In the genomic region with DNA sequence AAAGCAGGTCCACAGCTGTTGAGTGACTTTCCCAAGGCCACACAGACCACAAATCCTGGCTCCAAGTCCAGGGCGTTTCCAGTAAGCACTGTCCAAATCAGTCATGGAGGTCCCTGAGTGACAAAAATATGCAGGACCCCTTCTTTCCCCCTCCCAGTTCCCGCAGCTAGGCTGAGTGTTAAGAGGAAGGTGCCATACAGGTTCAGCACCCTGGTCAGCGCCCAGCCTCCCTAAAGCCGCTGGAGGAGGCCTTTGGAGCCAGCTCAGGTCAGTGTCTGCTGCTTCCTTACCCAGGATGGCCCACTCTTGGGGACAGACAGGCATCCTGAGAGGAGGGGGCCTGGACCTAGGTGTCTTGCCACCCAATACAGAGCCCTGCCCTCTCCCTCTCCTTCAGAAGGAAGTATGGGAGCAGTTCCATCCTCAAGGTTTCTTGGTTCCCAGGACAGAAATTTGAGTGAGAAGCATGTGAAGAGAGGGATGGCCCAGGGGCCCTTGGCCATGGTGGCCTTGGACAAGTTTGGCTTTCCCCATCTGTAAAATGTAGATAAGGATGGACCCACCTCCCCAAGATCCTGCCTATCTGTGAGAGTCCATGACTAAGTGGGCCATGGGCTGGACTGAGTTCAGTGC, we compare ENCODE assay signal across 8 cellular contexts. TPM values are rescaled to one million over a fixed set of nuclear protein-coding genes. Genes with fewer than 3 reads are reported as not detected.
A peak's percentile ranks its signal among the peaks of the same experiment; 100 is the strongest.
DNase-seq lines count a peak whose midpoint lies in the region; ATAC-seq and TF ChIP-seq lines count a peak whose summit lies in the region.
"Had no signal": no experiment of that assay in that cellular context is flagged by ENCODE, and none has a peak within 500 bp of the region (broad histone marks: within the 10 kb centered on the region; RNA-seq: fewer than 3 reads in every experiment).

No MANE protein-coding gene starts in this region.

- no peaks in the 10 kb centered on the region for H3K4me1 ChIP-seq in left lung

- TF ChIP-seq CTCF in left lung (IDR thresholded peaks at IDR 0.05), result no peak

- peaks cover 39% of the 10 kb centered on the region for H3K36me3 Mint-ChIP-seq in activated CD8-positive, alpha-beta T cell treated with anti-CD3 and anti-CD28 coated beads, Interleukin-2, amount 10 ng/mL, durations not matched to agents 7 days and 5 days (ENCODE audit: low read depth)

- no peaks in the 10 kb centered on the region for H3K4me1 Mint-ChIP-seq in activated CD8-positive, alpha-beta T cell treated with anti-CD3 and anti-CD28 coated beads, Interleukin-2, amount 10 ng/mL, durations not matched to agents 7 days and 5 days (ENCODE audit: low read depth)

- POLR2A ChIA-PET in activated CD8-positive, alpha-beta T cell treated with anti-CD3 and anti-CD28 coated beads, Interleukin-2, amount 10 ng/mL, durations not matched to agents 7 days and 5 days (lab: Charles Lee), result interaction anchor here (0.7 kb wide), 1 partner anchor 31 kb away, joined by 3 read pairs; no protein-coding TSS in a partner anchor

- H3K9me3 ChIP-seq in left lung, result no peaks in the 10 kb centered on the region

- H3K27me3 Mint-ChIP-seq in activated CD8-positive, alpha-beta T cell treated with anti-CD3 and anti-CD28 coated beads, Interleukin-2, amount 10 ng/mL, durations not matched to agents 7 days and 5 days (ENCODE audit: low read depth), result no peaks in the 10 kb centered on the region
- H3K27me3 Mint-ChIP-seq: dendritic cell treated with granulocyte-macrophage colony-stimulating factor and Interleukin-4, amounts not matched to agents 40 ng/mL and 50 ng/mL, for 4 days had no signal

- peak; percentile 39 for ATAC-seq in activated CD8-positive, alpha-beta T cell treated with anti-CD3 and anti-CD28 coated beads, Interleukin-2, amount 10 ng/mL, durations not matched to agents 7 days and 5 days
- ATAC-seq in left lung, result peak; percentile 49
- no peak for ATAC-seq in GM19395 (IDR thresholded peaks at IDR 0.05; ENCODE audit: unreplicated experiment)

- no peak overlapping the region for H3K4me3 ChIP-seq in left lung

- H3K27me3 ChIP-seq in left lung, result no peaks in the 10 kb centered on the region

- H3K27ac Mint-ChIP-seq in activated CD8-positive, alpha-beta T cell treated with anti-CD3 and anti-CD28 coated beads, Interleukin-2, amount 10 ng/mL, durations not matched to agents 7 days and 5 days, result no peak overlapping the region
- H3K27ac Mint-ChIP-seq: dendritic cell treated with granulocyte-macrophage colony-stimulating factor and Interleukin-4, amounts not matched to agents 40 ng/mL and 50 ng/mL, for 4 days had no signal

- intact Hi-C loops in left lung (cut with DNase I), result no loop called here

- H3K27ac ChIP-seq in left lung, result no peak overlapping the region

- CTCF ChIA-PET in activated CD8-positive, alpha-beta T cell treated with anti-CD3 and anti-CD28 coated beads, Interleukin-2, amount 10 ng/mL, durations not matched to agents 7 days and 5 days (lab: Charles Lee), result no interaction called here

- no peak overlapping the region for H3K4me3 Mint-ChIP-seq in activated CD8-positive, alpha-beta T cell treated with anti-CD3 and anti-CD28 coated beads, Interleukin-2, amount 10 ng/mL, durations not matched to agents 7 days and 5 days
- H3K4me3 Mint-ChIP-seq: dendritic cell treated with granulocyte-macrophage colony-stimulating factor and Interleukin-4, amounts not matched to agents 40 ng/mL and 50 ng/mL, for 4 days had no signal

- no peaks in the 10 kb centered on the region for H3K9me3 Mint-ChIP-seq in activated CD8-positive, alpha-beta T cell treated with anti-CD3 and anti-CD28 coated beads, Interleukin-2, amount 10 ng/mL, durations not matched to agents 7 days and 5 days (ENCODE audit: insufficient read depth)
- H3K9me3 Mint-ChIP-seq: dendritic cell treated with granulocyte-macrophage colony-stimulating factor and Interleukin-4, amounts not matched to agents 40 ng/mL and 50 ng/mL, for 4 days had no signal

- H3K36me3 ChIP-seq in left lung, result peaks cover 0 to 93% of the 10 kb centered on the region in 2 donors

- peak; percentile 34 for DNase-seq in Daoy (ENCODE audit: low read depth)
- DNase-seq in HuH-7 (ENCODE audit: low spot score), result peak; percentile 67
- peak; percentile 43 for DNase-seq in activated CD8-positive, alpha-beta T cell treated with anti-CD3 and anti-CD28 coated beads, Interleukin-2, amount 10 ng/mL, durations not matched to agents 7 days and 5 days
- no peak for DNase-seq in left lung
- DNase-seq in GM19238 (ENCODE audit: insufficient read length, low spot score), result no peak
- DNase-seq in activated CD4-positive, CD25-positive, alpha-beta regulatory T cell (lab: John Stamatoyannopoulos, UW), result no peak

RNA-seq across cellular contexts. Expression of a gene that starts 13.2 kb away (rescaled TPM):
- total RNA-seq in Daoy (2014; rRNA removed; shearing (Covaris generic)), result 0.06 TPM in 1 of 2 replicates, not detected in the other
- 1 to 10 TPM in 1 of 2 experiments, under 1 TPM in 1; 0.39 to 1.1 TPM for total RNA-seq in activated CD8-positive, alpha-beta T cell treated with anti-CD3 and anti-CD28 coated beads, Interleukin-2, amount 10 ng/mL, durations not matched to agents 7 days and 5 days
- total RNA-seq in left lung, result 1 to 10 TPM; 4.0 to 5.0 TPM

RNA-seq across cellular contexts. Expression of a gene that starts 31.7 kb away (rescaled TPM):
- total RNA-seq in Daoy (2014; rRNA removed; shearing (Covaris generic)), result not detected in 2 replicates
- total RNA-seq in activated CD8-positive, alpha-beta T cell treated with anti-CD3 and anti-CD28 coated beads, Interleukin-2, amount 10 ng/mL, durations not matched to agents 7 days and 5 days, result not detected
- under 1 TPM in 1 of 2 donors, not detected in 1; 0.76 TPM for total RNA-seq in left lung

RNA-seq across cellular contexts. Expression of a gene that starts 53.2 kb away (rescaled TPM):
- 71.8 and 102 TPM in 2 replicates for total RNA-seq in Daoy (2014; rRNA removed; shearing (Covaris generic))
- total RNA-seq in activated CD8-positive, alpha-beta T cell treated with anti-CD3 and anti-CD28 coated beads, Interleukin-2, amount 10 ng/mL, durations not matched to agents 7 days and 5 days, result 100 to 1,000 TPM; 138 to 150 TPM
- total RNA-seq in left lung, result 100 to 1,000 TPM; 121 to 149 TPM

RNA-seq across cellular contexts. Expression of a gene that starts 54.3 kb away (rescaled TPM):
- 0.63 and 0.86 TPM in 2 replicates for total RNA-seq in Daoy (2014; rRNA removed; shearing (Covaris generic))
- under 1 TPM in 1 of 2 experiments, not detected in 1; 0.18 TPM for total RNA-seq in activated CD8-positive, alpha-beta T cell treated with anti-CD3 and anti-CD28 coated beads, Interleukin-2, amount 10 ng/mL, durations not matched to agents 7 days and 5 days
- total RNA-seq in left lung, result not detected

Comparison
In these comparisons a context has a peak if more than half of its experiments do, and no peak if none do; other contexts are left out.
1. DNase-seq: peak in Daoy (single experiment), HuH-7 (single experiment) and activated CD8-positive, alpha-beta T cell treated with anti-CD3 and anti-CD28 coated beads, Interleukin-2, amount 10 ng/mL, durations not matched to agents 7 days and 5 days (single experiment); none in left lung (0 of 2), GM19238 (single experiment) and activated CD4-positive, CD25-positive, alpha-beta regulatory T cell (0 of 4).